In the genomic region with DNA sequence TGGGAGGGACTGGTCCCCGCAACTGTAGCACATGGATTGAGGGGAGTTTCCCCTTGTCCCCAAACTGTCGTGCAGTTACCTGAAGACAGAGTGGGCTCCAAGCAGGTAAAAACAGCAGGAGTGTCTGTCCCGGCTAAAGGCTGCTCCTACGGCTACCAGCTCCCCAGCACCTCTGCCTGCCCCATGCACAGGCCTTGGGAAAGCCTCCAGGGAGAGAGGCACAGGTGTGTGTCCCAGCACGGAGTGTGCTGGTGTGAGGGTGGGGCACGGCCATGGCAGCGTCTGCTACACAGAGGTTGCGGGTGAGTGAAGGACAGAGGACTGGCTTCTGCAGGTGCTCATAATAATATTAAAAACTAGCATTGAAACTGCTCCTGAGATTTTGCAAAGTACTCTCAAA, we compare ENCODE assay signal across 1 cellular context.
TF ChIP-seq lines count a peak whose summit lies in the region.

No MANE protein-coding gene starts in this region.

TF ChIP-seq in HepG2, 621 proteins besides CTCF, POLR2A, EP300 and RAD21:
- TF ChIP-seq ZNF768 (CRISPR knock-in tag; IDR thresholded peaks at IDR 0.05): no peak
- no peak for TF ChIP-seq ZNF326 (CRISPR knock-in tag; IDR thresholded peaks at IDR 0.05; ENCODE audit: borderline replicate concordance)
- no peak for TF ChIP-seq TAF1 (CRISPR knock-in tag; IDR thresholded peaks at IDR 0.05)
- TF ChIP-seq, protein P1, sequence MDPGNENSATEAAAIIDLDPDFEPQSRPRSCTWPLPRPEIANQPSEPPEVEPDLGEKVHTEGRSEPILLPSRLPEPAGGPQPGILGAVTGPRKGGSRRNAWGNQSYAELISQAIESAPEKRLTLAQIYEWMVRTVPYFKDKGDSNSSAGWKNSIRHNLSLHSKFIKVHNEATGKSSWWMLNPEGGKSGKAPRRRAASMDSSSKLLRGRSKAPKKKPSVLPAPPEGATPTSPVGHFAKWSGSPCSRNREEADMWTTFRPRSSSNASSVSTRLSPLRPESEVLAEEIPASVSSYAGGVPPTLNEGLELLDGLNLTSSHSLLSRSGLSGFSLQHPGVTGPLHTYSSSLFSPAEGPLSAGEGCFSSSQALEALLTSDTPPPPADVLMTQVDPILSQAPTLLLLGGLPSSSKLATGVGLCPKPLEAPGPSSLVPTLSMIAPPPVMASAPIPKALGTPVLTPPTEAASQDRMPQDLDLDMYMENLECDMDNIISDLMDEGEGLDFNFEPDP (CRISPR knock-in tag; conservative IDR thresholded peaks at IDR 0.05): 0 out of 2 replicates have a peak, but pooled peaks have one; percentile 70
- no peak for TF ChIP-seq GPN1 (CRISPR knock-in tag; IDR thresholded peaks at IDR 0.05; ENCODE audit: borderline replicate concordance)
- TF ChIP-seq ZNF598 (CRISPR knock-in tag; IDR thresholded peaks at IDR 0.05; ENCODE audit: borderline replicate concordance): 0 out of 2 replicates have a peak, but pooled peaks have one; percentile 13
- TF ChIP-seq, protein P2, sequence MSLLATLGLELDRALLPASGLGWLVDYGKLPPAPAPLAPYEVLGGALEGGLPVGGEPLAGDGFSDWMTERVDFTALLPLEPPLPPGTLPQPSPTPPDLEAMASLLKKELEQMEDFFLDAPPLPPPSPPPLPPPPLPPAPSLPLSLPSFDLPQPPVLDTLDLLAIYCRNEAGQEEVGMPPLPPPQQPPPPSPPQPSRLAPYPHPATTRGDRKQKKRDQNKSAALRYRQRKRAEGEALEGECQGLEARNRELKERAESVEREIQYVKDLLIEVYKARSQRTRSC (CRISPR knock-in tag; IDR thresholded peaks at IDR 0.05; ENCODE audit: low read depth): no peak
- TF ChIP-seq CBFB (CRISPR knock-in tag; IDR thresholded peaks at IDR 0.05): no peak
- no peak for TF ChIP-seq RARA (CRISPR knock-in tag; IDR thresholded peaks at IDR 0.05)
- no peak for TF ChIP-seq ZSCAN31 (CRISPR knock-in tag; IDR thresholded peaks at IDR 0.05; ENCODE audit: low read depth)
